8 cellular contexts compared by ENCODE assay signal in the genomic region with DNA sequence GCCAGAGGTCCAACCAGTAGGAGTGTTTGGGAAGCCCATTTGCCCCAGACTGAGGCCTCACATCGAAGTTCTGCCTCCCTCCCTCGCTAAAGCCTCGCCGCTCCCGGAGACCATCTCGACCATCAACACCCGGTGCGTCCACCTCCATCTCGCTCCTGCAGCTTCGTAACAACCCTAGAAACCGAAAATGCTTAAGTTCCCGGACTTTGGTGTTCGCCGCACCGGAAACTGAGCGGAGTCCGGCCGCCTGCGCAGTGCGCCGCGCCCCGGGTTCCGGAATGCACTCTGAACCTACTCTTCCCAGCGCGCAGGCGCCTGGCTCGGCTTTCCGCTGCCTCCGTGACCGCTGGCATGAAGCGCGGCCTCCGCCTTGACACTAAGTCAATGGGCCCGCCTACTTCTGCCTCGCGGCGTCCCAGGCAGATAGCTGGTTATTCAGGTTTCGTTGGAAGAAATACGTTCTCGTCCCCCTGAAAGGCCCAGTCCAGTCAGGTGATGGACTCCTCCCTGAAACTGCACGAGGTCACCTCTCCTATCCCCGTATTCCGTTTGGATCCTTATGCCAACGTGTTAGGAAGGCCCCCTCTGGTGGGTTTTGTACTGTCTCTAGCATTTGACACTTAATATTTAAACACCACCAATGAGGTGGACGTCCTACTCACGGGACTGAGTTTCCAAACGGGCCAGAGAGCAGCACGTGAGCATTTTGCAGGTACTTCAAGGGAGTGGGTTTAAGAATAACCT. TPM values are rescaled to one million over a fixed set of nuclear protein-coding genes. Genes with fewer than 3 reads are reported as not detected.
DNase-seq lines count a peak whose midpoint lies in the region; ATAC-seq and TF ChIP-seq lines count a peak whose summit lies in the region.

No MANE protein-coding gene starts in this region.

- H3K27ac ChIP-seq in CD8-positive, alpha-beta memory T cell (ENCODE audit: low read depth, low read length): peak overlapping the region; percentile 97
- H3K27ac ChIP-seq in esophagus squamous epithelium: peak overlapping the region; percentile 94 to 99 (median 96)

- TF ChIP-seq CTCF in esophagus squamous epithelium (IDR thresholded peaks at IDR 0.05) (peak in 3 of 6 experiments; percentile 4 to 31 (median 11)), natural killer cell (IDR thresholded peaks at IDR 0.05) (no peak)

- H3K4me3 ChIP-seq in CD8-positive, alpha-beta memory T cell (ENCODE audit: low read length): peak overlapping the region; percentile 99
- peak overlapping the region; percentile 69 to 89 (median 73) for H3K4me3 ChIP-seq in esophagus squamous epithelium

- peaks cover 19% of the 10 kb centered on the region for H3K4me1 ChIP-seq in CD8-positive, alpha-beta memory T cell (ENCODE audit: insufficient read depth, low read length)
- H3K4me1 ChIP-seq in esophagus squamous epithelium: peaks cover 0 to 74% (median 24%) of the 10 kb centered on the region in 3 donors

- intact Hi-C loops in esophagus squamous epithelium (cut with DNase I): no loop called here
- intact Hi-C loops in natural killer cell (cut with micrococcal nuclease): loop anchor here (1.0 to 10.0 kb wide), 2 partner anchors 88 to 1026 kb away; a partner anchor contains a TSS

- peak; percentile 93 for ATAC-seq in GM21447 (IDR thresholded peaks at IDR 0.05; ENCODE audit: unreplicated experiment)
- peak; percentile 94 to 97 (median 96) for ATAC-seq in natural killer cell
- peak; percentile 98 for ATAC-seq in stimulated activated naive CD8-positive, alpha-beta T cell treated with anti-CD3 and anti-CD28 coated beads, Interleukin-15, amount 100 ng/mL, for 72 hours

- CTCF ChIA-PET in CD8-positive, alpha-beta memory T cell (lab: Charles Lee): interaction anchor here (1.2 to 3.6 kb wide), 6 partner anchors 10 to 328 kb away, joined by 4 to 25 read pairs (median 6); a partner anchor contains a TSS

- peaks cover 3 to 38% (median 8%) of the 10 kb centered on the region in 3 donors for H3K36me3 Mint-ChIP-seq in CD8-positive, alpha-beta memory T cell
- H3K36me3 Mint-ChIP-seq in natural killer cell: peaks cover 8% of the 10 kb centered on the region

- peaks cover 0 to 14% of the 10 kb centered on the region in 2 donors for H3K27me3 Mint-ChIP-seq in CD8-positive, alpha-beta memory T cell
- peaks cover 4 to 6% of the 10 kb centered on the region in 2 donors for H3K27me3 Mint-ChIP-seq in natural killer cell (ENCODE audit: low read depth in 2 of 2)
- H3K27me3 Mint-ChIP-seq in stimulated activated naive CD8-positive, alpha-beta T cell treated with anti-CD3 and anti-CD28 coated beads, Interleukin-15, amount 100 ng/mL, for 72 hours: peaks cover 11% of the 10 kb centered on the region

- 0 to 1% methylated on average over 6 to 36 of the region's 49 CpGs for WGBS in esophagus squamous epithelium, 2 donors

- H3K9me3 Mint-ChIP-seq in CD8-positive, alpha-beta memory T cell: no peaks in the 10 kb centered on the region
- H3K9me3 Mint-ChIP-seq in natural killer cell: no peaks in the 10 kb centered on the region
- H3K9me3 Mint-ChIP-seq in stimulated activated naive CD8-positive, alpha-beta T cell treated with anti-CD3 and anti-CD28 coated beads, Interleukin-15, amount 100 ng/mL, for 72 hours: peaks cover 0 to 5% of the 10 kb centered on the region in 2 donors

- TF ChIP-seq POLR2A in esophagus squamous epithelium (IDR thresholded peaks at IDR 0.05): peak in 3 of 4 donors; percentile 79 to 93 (median 86)

- no peaks in the 10 kb centered on the region for H3K27me3 ChIP-seq in CD8-positive, alpha-beta memory T cell (ENCODE audit: insufficient read depth, low read length, poor library complexity, severe bottlenecking)
- no peaks in the 10 kb centered on the region for H3K27me3 ChIP-seq in esophagus squamous epithelium

- H3K36me3 ChIP-seq in CD8-positive, alpha-beta memory T cell (ENCODE audit: insufficient read depth, low read length): peaks cover 6% of the 10 kb centered on the region
- peaks cover 0 to 26% (median 0%) of the 10 kb centered on the region in 3 donors for H3K36me3 ChIP-seq in esophagus squamous epithelium

- peak overlapping the region; percentile 94 to 100 (median 98) for H3K4me3 Mint-ChIP-seq in CD8-positive, alpha-beta memory T cell
- H3K4me3 Mint-ChIP-seq in natural killer cell: peak overlapping the region; percentile 100
- H3K4me3 Mint-ChIP-seq in stimulated activated naive CD8-positive, alpha-beta T cell treated with anti-CD3 and anti-CD28 coated beads, Interleukin-15, amount 100 ng/mL, for 72 hours: peak overlapping the region; percentile 88 to 95

- H3K4me1 Mint-ChIP-seq in CD8-positive, alpha-beta memory T cell: peaks cover 34 to 46% (median 40%) of the 10 kb centered on the region in 3 donors
- peaks cover 30 to 38% of the 10 kb centered on the region in 2 donors for H3K4me1 Mint-ChIP-seq in natural killer cell
- peaks cover 26% of the 10 kb centered on the region for H3K4me1 Mint-ChIP-seq in stimulated activated naive CD8-positive, alpha-beta T cell treated with anti-CD3 and anti-CD28 coated beads, Interleukin-15, amount 100 ng/mL, for 72 hours

- H3K27ac Mint-ChIP-seq in CD8-positive, alpha-beta memory T cell: peak overlapping the region; percentile 96 to 100 (median 97)
- H3K27ac Mint-ChIP-seq in natural killer cell: peak overlapping the region; percentile 100
- H3K27ac Mint-ChIP-seq in stimulated activated naive CD8-positive, alpha-beta T cell treated with anti-CD3 and anti-CD28 coated beads, Interleukin-15, amount 100 ng/mL, for 72 hours: peak overlapping the region; percentile 98 to 100

- DNase-seq in CD8-positive, alpha-beta memory T cell: peak; percentile 84 to 92 (median 89)
- DNase-seq in HuH-7 (ENCODE audit: low spot score) (peak; percentile 55), esophagus squamous epithelium (lab: John Stamatoyannopoulos, UW) (no peak), natural killer cell (peak; percentile 89), NCI-H2107 treated with DMSO at 0.1 percent for 48 hours (lab: John Stamatoyannopoulos, UW; ENCODE audit: unreplicated experiment) (no peak)
- DNase-seq in activated CD8-positive, alpha-beta memory T cell treated with anti-CD3 and anti-CD28 coated beads, Interleukin-2, amount 50 U/mL, for 48 hours: peak; percentile 96
- peak; percentile 92 to 94 for DNase-seq in stimulated activated naive CD8-positive, alpha-beta T cell treated with anti-CD3 and anti-CD28 coated beads, Interleukin-15, amount 100 ng/mL, for 72 hours

- POLR2A ChIA-PET in CD8-positive, alpha-beta memory T cell (lab: Charles Lee): interaction anchor here (0.6 to 3.2 kb wide), 6 partner anchors 88 to 765 kb away, joined by 3 to 24 read pairs (median 4); a partner anchor contains a TSS

- H3K9me3 ChIP-seq in CD8-positive, alpha-beta memory T cell (ENCODE audit: low read length): no peaks in the 10 kb centered on the region
- H3K9me3 ChIP-seq in esophagus squamous epithelium: no peaks in the 10 kb centered on the region

RNA-seq across cellular contexts. Expression of a gene that starts 21.4 kb away (rescaled TPM):
- not detected for total RNA-seq in CD8-positive, alpha-beta memory T cell
- polyA plus RNA-seq in CD8-positive, alpha-beta memory T cell: not detected
- total RNA-seq in esophagus squamous epithelium (not detected), natural killer cell (not detected)

Comparison
In these comparisons a context has a peak if more than half of its experiments do, and no peak if none do; other contexts are left out.
1. DNase-seq: peak in CD8-positive, alpha-beta memory T cell (5 of 5), HuH-7 (single experiment), activated CD8-positive, alpha-beta memory T cell treated with anti-CD3 and anti-CD28 coated beads, Interleukin-2, amount 50 U/mL, for 48 hours (single experiment), natural killer cell (single experiment) and stimulated activated naive CD8-positive, alpha-beta T cell treated with anti-CD3 and anti-CD28 coated beads, Interleukin-15, amount 100 ng/mL, for 72 hours (2 of 2); none in esophagus squamous epithelium (single experiment) and NCI-H2107 treated with DMSO at 0.1 percent for 48 hours (single experiment).
2. Peak in every context shown above with its lines, with median percentiles within 50 percentile points of each other: H3K27ac Mint-ChIP-seq, H3K4me3 Mint-ChIP-seq and ATAC-seq.